In genomic region chr22:36022697-36023096, GRCh38 we compare ENCODE assay signal across 16 cellular contexts. TPM values are rescaled to one million over a fixed set of nuclear protein-coding genes. Genes with fewer than 3 reads are reported as not detected.
DNase-seq lines count a peak whose midpoint lies in the region; ATAC-seq and TF ChIP-seq lines count a peak whose summit lies in the region.
"Had no signal": no experiment of that assay in that cellular context is flagged by ENCODE, and none has a peak within 500 bp of the region (broad histone marks: within the 10 kb centered on the region; RNA-seq: fewer than 3 reads in every experiment).

No MANE protein-coding gene starts in this region.

- H3K27me3 Mint-ChIP-seq in endothelial cell (ENCODE audit: unreplicated experiment) (peaks cover 11% of the 10 kb centered on the region), osteocyte (ENCODE audit: unreplicated experiment) (no peaks in the 10 kb centered on the region)

- H3K4me3 Mint-ChIP-seq in endothelial cell (ENCODE audit: unreplicated experiment) (no peak overlapping the region), osteocyte (ENCODE audit: unreplicated experiment) (no peak overlapping the region)
- H3K4me3 Mint-ChIP-seq: activated T-cell treated with anti-CD3 and anti-CD28 coated beads, Interleukin-2, amount 50 U/mL, for 4 hours; stimulated activated naive CD8-positive, alpha-beta T cell treated with anti-CD3 and anti-CD28 coated beads, Interleukin-15, amount 100 ng/mL, for 72 hours had no signal

- no peaks in the 10 kb centered on the region for H3K27me3 ChIP-seq in right atrium auricular region
- no peaks in the 10 kb centered on the region for H3K27me3 ChIP-seq in aorta (ENCODE audit: control insufficient read depth in 1 of 2, insufficient read depth in 2 of 2, low read length in 1 of 2)
- H3K27me3 ChIP-seq: gastrocnemius medialis had no signal

- H3K4me3 ChIP-seq in right atrium auricular region (no peak overlapping the region), aorta (ENCODE audit: low read length in 2 of 2) (no peak overlapping the region)
- H3K4me3 ChIP-seq: gastrocnemius medialis had no signal

- H3K36me3 ChIP-seq in right atrium auricular region (no peaks in the 10 kb centered on the region), aorta (ENCODE audit: control insufficient read depth in 1 of 2, insufficient read depth in 2 of 2, low read length in 1 of 2) (no peaks in the 10 kb centered on the region)

- DNase-seq in right atrium auricular region (ENCODE audit: low spot score) (no peak), Right ventricle myocardium inferior (ENCODE audit: missing footprints) (no peak), endothelial cell (ENCODE audit: low spot score) (no peak), osteocyte (ENCODE audit: extremely low spot score, unreplicated experiment) (no peak), aorta (no peak), activated T-cell treated with anti-CD3 and anti-CD28 coated beads for 4 hours (no peak)
- DNase-seq: activated CD4-positive, alpha-beta T cell treated with anti-CD3 and anti-CD28 coated beads for 1 hour; activated T-cell treated with anti-CD3 and anti-CD28 coated beads, Interleukin-2, amount 50 U/mL, for 4 hours; DMS 273 treated with DMSO at 0.1 percent for 48 hours; effector CD8-positive, alpha-beta T cell; gastrocnemius medialis; NCI-H1048; stimulated activated naive CD8-positive, alpha-beta T cell treated with anti-CD3 and anti-CD28 coated beads, Interleukin-15, amount 100 ng/mL, for 72 hours; SW 1271 had no signal

- intact Hi-C loops in Right ventricle myocardium inferior (cut with DNase I): loop anchor here (10.0 kb wide), 1 partner anchor 398 kb away; no protein-coding TSS in a partner anchor
- intact Hi-C loops in aorta (cut with DNase I): no loop called here

- H3K4me1 Mint-ChIP-seq in endothelial cell (ENCODE audit: unreplicated experiment): peaks cover 61% of the 10 kb centered on the region
- H3K4me1 Mint-ChIP-seq in osteocyte (ENCODE audit: unreplicated experiment): peaks cover 65% of the 10 kb centered on the region

- H3K36me3 Mint-ChIP-seq in endothelial cell (ENCODE audit: low read depth, unreplicated experiment) (peaks cover 15% of the 10 kb centered on the region), osteocyte (ENCODE audit: unreplicated experiment) (peaks cover 7% of the 10 kb centered on the region)

- TF ChIP-seq CTCF in right atrium auricular region (IDR thresholded peaks at IDR 0.05) (no peak), endothelial cell (IDR thresholded peaks at IDR 0.05; ENCODE audit: unreplicated experiment) (no peak), osteocyte (IDR thresholded peaks at IDR 0.05) (no peak)

- no peaks in the 10 kb centered on the region for H3K9me3 ChIP-seq in right atrium auricular region
- H3K9me3 ChIP-seq in aorta (ENCODE audit: control insufficient read depth, low read length): no peaks in the 10 kb centered on the region
- H3K9me3 ChIP-seq: gastrocnemius medialis had no signal

- peaks cover 4% of the 10 kb centered on the region for H3K9me3 Mint-ChIP-seq in endothelial cell (ENCODE audit: unreplicated experiment)
- no peaks in the 10 kb centered on the region for H3K9me3 Mint-ChIP-seq in osteocyte (ENCODE audit: unreplicated experiment)
- H3K9me3 Mint-ChIP-seq: activated T-cell treated with anti-CD3 and anti-CD28 coated beads, Interleukin-2, amount 50 U/mL, for 4 hours; stimulated activated naive CD8-positive, alpha-beta T cell treated with anti-CD3 and anti-CD28 coated beads, Interleukin-15, amount 100 ng/mL, for 72 hours had no signal

- H3K27ac Mint-ChIP-seq in endothelial cell (ENCODE audit: unreplicated experiment) (peak overlapping the region; percentile 10), osteocyte (ENCODE audit: unreplicated experiment) (peak overlapping the region; percentile 73)
- H3K27ac Mint-ChIP-seq: stimulated activated naive CD8-positive, alpha-beta T cell treated with anti-CD3 and anti-CD28 coated beads, Interleukin-15, amount 100 ng/mL, for 72 hours had no signal

- H3K27ac ChIP-seq in right atrium auricular region: peak overlapping the region; percentile 19 to 45
- H3K27ac ChIP-seq in aorta (ENCODE audit: low read depth in 1 of 2, low read length in 2 of 2): peak overlapping the region; percentile 18 to 44

- peaks cover 0 to 36% of the 10 kb centered on the region in 2 donors for H3K4me1 ChIP-seq in right atrium auricular region
- H3K4me1 ChIP-seq in aorta (ENCODE audit: control insufficient read depth in 1 of 2, insufficient read depth in 2 of 2, low read length in 2 of 2): peaks cover 3 to 5% of the 10 kb centered on the region in 2 donors

- ATAC-seq in Right ventricle myocardium inferior (no peak), aorta (ENCODE audit: low FRiP score) (no peak), HG02763 (IDR thresholded peaks at IDR 0.05; ENCODE audit: unreplicated experiment) (no peak), GM18498 (IDR thresholded peaks at IDR 0.05; ENCODE audit: unreplicated experiment) (no peak)
- ATAC-seq: activated T-cell treated with anti-CD3 and anti-CD28 coated beads, Interleukin-2, amount 50 U/mL, for 4 hours; gastrocnemius medialis; stimulated activated naive CD8-positive, alpha-beta T cell treated with anti-CD3 and anti-CD28 coated beads, Interleukin-15, amount 100 ng/mL, for 72 hours had no signal

RNA-seq across cellular contexts. Expression of gene RBFOX2, which starts 5.9 kb away (rescaled TPM):
- total RNA-seq in right atrium auricular region (10 to 100 TPM; 81.8 to 86.0 TPM), Right ventricle myocardium inferior (84.4 TPM), endothelial cell (ENCODE audit: unreplicated experiment) (228 TPM), osteocyte (151 and 153 TPM in 2 replicates), aorta (100 to 1,000 TPM; 117 to 152 TPM)
- 10 to 100 TPM; 29.9 to 42.5 TPM for polyA plus RNA-seq in aorta
